Comparison of ENCODE assay signal across 15 cellular contexts in genomic region chr7:83015921-83016320, GRCh38.
DNase-seq lines count a peak whose midpoint lies in the region; ATAC-seq and TF ChIP-seq lines count a peak whose summit lies in the region.
"Had no signal": no experiment of that assay in that cellular context is flagged by ENCODE, and none has a peak within 500 bp of the region (broad histone marks: within the 10 kb centered on the region; RNA-seq: fewer than 3 reads in every experiment).

No MANE protein-coding gene starts in this region.

- CTCF ChIA-PET in IMR-90 (lab: Yijun Ruan, JAX) (no interaction called here), OCI-LY7 (lab: Charles Lee; ENCODE audit: unreplicated experiment) (no interaction called here)

- in situ Hi-C loops in IMR-90 (cut with MboI; ENCODE audit: low sequenced_read_pairs), result no loop called here

- H3K9ac ChIP-seq in IMR-90 (ENCODE audit: low read depth, low read length) (no peak overlapping the region), endodermal cell (ENCODE audit: extremely low read depth, low read length, poor library complexity, severe bottlenecking) (no peak overlapping the region)
- H3K9ac ChIP-seq: GM23248 had no signal

- no peak overlapping the region for H3K14ac ChIP-seq in IMR-90 (replicated peaks; ENCODE audit: low read depth, low read length)

- H3K9me1 ChIP-seq in IMR-90 (ENCODE audit: insufficient read depth, low read length), result no peaks in the 10 kb centered on the region

- H3K4me3 ChIP-seq in ACC112 (ENCODE audit: low read depth, low read length), result no peak overlapping the region
- no peak overlapping the region for H3K4me3 ChIP-seq in IMR-90 (ENCODE audit: insufficient read depth, low read depth, low read length)
- H3K4me3 ChIP-seq in OCI-LY7 (ENCODE audit: low read depth, low read length, poor library complexity, severe bottlenecking), result no peak overlapping the region
- H3K4me3 ChIP-seq in endodermal cell (ENCODE audit: low read length), result no peak overlapping the region
- H3K4me3 ChIP-seq: GM23248, HAP-1 had no signal

- no peaks in the 10 kb centered on the region for H3K9me2 ChIP-seq in OCI-LY7 (ENCODE audit: insufficient read depth, low read length)

- DNase-seq in IMR-90, result no peak
- DNase-seq in NCI-H446 treated with DMSO at 0.1 percent for 48 hours (lab: John Stamatoyannopoulos, UW), result peak; percentile 85
- DNase-seq in cerebellum (ENCODE audit: low spot score), result peak; percentile 64
- no peak for DNase-seq in SIG-M5 (lab: John Stamatoyannopoulos, UW)
- no peak for DNase-seq in OCI-LY7 (ENCODE audit: low spot score)
- DNase-seq in endodermal cell, result no peak
- DNase-seq: 8988T; Caco-2; CD4-positive, alpha-beta T cell; DMS79 treated with DMSO at 0.1 percent for 48 hours; GM23248 had no signal

- no peak overlapping the region for H2BK20ac ChIP-seq in IMR-90 (ENCODE audit: low read depth, low read length)

- no peaks in the 10 kb centered on the region for H3K27me3 Mint-ChIP-seq in endodermal cell (ENCODE audit: insufficient read depth)
- H3K27me3 Mint-ChIP-seq: CD4-positive, alpha-beta T cell had no signal

- no peaks in the 10 kb centered on the region for H3K79me2 ChIP-seq in ACC112 (ENCODE audit: control insufficient read depth, insufficient read depth, low read length, unreplicated experiment)
- H3K79me2 ChIP-seq in OCI-LY7 (ENCODE audit: insufficient read depth, low read depth, low read length), result no peaks in the 10 kb centered on the region

- no peak overlapping the region for H3K4ac ChIP-seq in IMR-90 (ENCODE audit: low read depth, low read length)

- H4K8ac ChIP-seq in IMR-90 (ENCODE audit: low read depth in 2 of 2, low read length in 2 of 2), result no peak overlapping the region

- H3K27me3 ChIP-seq in ACC112 (ENCODE audit: insufficient read depth, low read length) (peaks cover 11% of the 10 kb centered on the region), IMR-90 (ENCODE audit: control insufficient read depth, insufficient read depth, low read length) (no peaks in the 10 kb centered on the region), endodermal cell (ENCODE audit: control insufficient read depth, insufficient read depth, low read length, poor library complexity, severe bottlenecking) (no peaks in the 10 kb centered on the region)

- POLR2A ChIA-PET in IMR-90 (lab: Charles Lee; ENCODE audit: unreplicated experiment) (no interaction called here), OCI-LY7 (lab: Charles Lee) (interaction anchor here (1.0 kb wide), 1 partner anchor 8 kb away, joined by 3 read pairs; no protein-coding TSS in a partner anchor)

- no peak overlapping the region for H3K18ac ChIP-seq in IMR-90 (ENCODE audit: low read depth, low read length)

- H2AK9ac ChIP-seq in IMR-90 (replicated peaks; ENCODE audit: low read depth, low read length, poor library complexity), result peak overlapping the region; percentile 15

- no peak overlapping the region for H3K56ac ChIP-seq in IMR-90 (ENCODE audit: extremely low read depth, insufficient read depth, low read length)

- no peak overlapping the region for H2AK5ac ChIP-seq in IMR-90 (ENCODE audit: low read depth, low read length)

- H3K4me1 ChIP-seq in ACC112 (ENCODE audit: control insufficient read depth, insufficient read depth, low read length, unreplicated experiment) (no peaks in the 10 kb centered on the region), IMR-90 (ENCODE audit: control insufficient read depth, insufficient read depth, low read length) (no peaks in the 10 kb centered on the region), OCI-LY7 (ENCODE audit: insufficient read depth, low read length, poor library complexity, severe bottlenecking) (no peaks in the 10 kb centered on the region), endodermal cell (ENCODE audit: control insufficient read depth, insufficient read depth, low read length) (no peaks in the 10 kb centered on the region)
- H3K4me1 ChIP-seq: Caco-2, HAP-1 had no signal

- H2AFZ ChIP-seq in ACC112 (ENCODE audit: low read length, unreplicated experiment) (peak overlapping the region; percentile 21), IMR-90 (replicated peaks; ENCODE audit: low read length, poor library complexity) (no peak overlapping the region), OCI-LY7 (ENCODE audit: low read length) (no peak overlapping the region)
- H2AFZ ChIP-seq: GM23248 had no signal

- H3K4me2 ChIP-seq in IMR-90 (ENCODE audit: low read depth, low read length), result no peak overlapping the region
- no peak overlapping the region for H3K4me2 ChIP-seq in OCI-LY7 (ENCODE audit: low read length)

- no CpG with 5 or more reads among the region's 2 CpGs for WGBS in IMR-90 (ENCODE audit: extremely low coverage in 2 of 2, insufficient read length in 1 of 2), 2 experiments
- 92 to 100% methylated on average over 1 to 2 of the region's 2 CpGs for WGBS in endodermal cell (ENCODE audit: insufficient coverage in 1 of 2, insufficient read length in 1 of 2), 2 experiments

- no peak overlapping the region for H2BK120ac ChIP-seq in IMR-90 (ENCODE audit: low read depth, low read length)

- no peak overlapping the region for H2BK5ac ChIP-seq in IMR-90 (ENCODE audit: low read depth, low read length, poor library complexity, severe bottlenecking)

- no peaks in the 10 kb centered on the region for H3K36me3 Mint-ChIP-seq in endodermal cell (ENCODE audit: low read depth)

- H4K91ac ChIP-seq in IMR-90 (ENCODE audit: insufficient read depth, low read depth, low read length), result no peak overlapping the region

- no peak overlapping the region for H3K27ac ChIP-seq in ACC112 (ENCODE audit: low read depth, low read length)
- no peak overlapping the region for H3K27ac ChIP-seq in IMR-90 (ENCODE audit: insufficient read depth, low read length)
- no peak overlapping the region for H3K27ac ChIP-seq in OCI-LY7 (ENCODE audit: low read depth, low read length, poor library complexity, severe bottlenecking)
- H3K27ac ChIP-seq in endodermal cell (ENCODE audit: low read depth, low read length), result no peak overlapping the region
- H3K27ac ChIP-seq: C4-2B, GM23248 had no signal

- intact Hi-C loops in IMR-90 (cut with micrococcal nuclease), result no loop called here
- intact Hi-C loops in OCI-LY7 (cut with micrococcal nuclease; ENCODE audit: unreplicated experiment), result no loop called here

- peaks cover 4% of the 10 kb centered on the region for H3K9me3 Mint-ChIP-seq in endodermal cell

- TF ChIP-seq POLR2A in IMR-90 (IDR thresholded peaks at IDR 0.05; ENCODE audit: low read depth, low read length), result no peak

- H3K23ac ChIP-seq in IMR-90 (ENCODE audit: low read depth, low read length), result no peak overlapping the region

- no peaks in the 10 kb centered on the region for H3K4me1 Mint-ChIP-seq in endodermal cell

- ATAC-seq in IMR-90 (ENCODE audit: low read depth), result no peak
- ATAC-seq in GM18867 (IDR thresholded peaks at IDR 0.05; ENCODE audit: unreplicated experiment), result no peak

- dilution Hi-C loops in IMR-90 (cut with HindIII; ENCODE audit: low sequenced_read_pairs, unreplicated experiment), result no loop called here

- no TSS peak for BruUV-seq in IMR-90 (replicated peaks; lab: Mats Ljungman, UMichigan)
- no TSS peak for BruUV-seq in OCI-LY7 (replicated peaks; lab: Mats Ljungman, UMichigan)

- no peak overlapping the region for H4K5ac ChIP-seq in IMR-90 (ENCODE audit: low read depth, low read length)

- H3K36me3 ChIP-seq in ACC112 (ENCODE audit: insufficient read depth, low read length) (no peaks in the 10 kb centered on the region), IMR-90 (ENCODE audit: control insufficient read depth, insufficient read depth, low read length) (no peaks in the 10 kb centered on the region), OCI-LY7 (ENCODE audit: insufficient read depth, low read length) (no peaks in the 10 kb centered on the region), endodermal cell (ENCODE audit: control insufficient read depth, insufficient read depth, low read length) (no peaks in the 10 kb centered on the region)
- H3K36me3 ChIP-seq: HAP-1 had no signal

- no peak overlapping the region for H2BK15ac ChIP-seq in IMR-90 (ENCODE audit: low read depth, low read length)

- H3K27ac Mint-ChIP-seq in endodermal cell, result no peak overlapping the region
- H3K27ac Mint-ChIP-seq: CD4-positive, alpha-beta T cell had no signal

- TF ChIP-seq RAD21 in IMR-90 (IDR thresholded peaks at IDR 0.05; ENCODE audit: low read length), result no peak

- H4K20me1 ChIP-seq in IMR-90 (ENCODE audit: insufficient read depth, low read length), result no peaks in the 10 kb centered on the region
- H4K20me1 ChIP-seq in OCI-LY7 (ENCODE audit: insufficient read depth, low read length), result no peaks in the 10 kb centered on the region

- H3K9me3 ChIP-seq in IMR-90 (ENCODE audit: control insufficient read depth, insufficient read depth, low read length) (no peaks in the 10 kb centered on the region), OCI-LY7 (ENCODE audit: low read length) (no peaks in the 10 kb centered on the region), endodermal cell (ENCODE audit: control insufficient read depth, low read length) (peaks cover 4% of the 10 kb centered on the region)
- H3K9me3 ChIP-seq: HAP-1 had no signal

- H3K79me1 ChIP-seq in IMR-90 (ENCODE audit: low read depth in 1 of 2, low read length in 2 of 2), result no peaks in the 10 kb centered on the region

- H3K4me3 Mint-ChIP-seq in endodermal cell, result no peak overlapping the region
- H3K4me3 Mint-ChIP-seq: CD4-positive, alpha-beta T cell had no signal

- TF ChIP-seq CTCF in IMR-90 (conservative IDR thresholded peaks at IDR 0.05; ENCODE audit: low read depth, low read length) (no peak), OCI-LY7 (conservative IDR thresholded peaks at IDR 0.05; ENCODE audit: low read length) (no peak), endodermal cell (conservative IDR thresholded peaks at IDR 0.05) (no peak)

TF ChIP-seq in IMR-90, 13 proteins besides CTCF, POLR2A, EP300 and RAD21 (continues in another document):
- no peak for TF ChIP-seq FOS (IDR thresholded peaks at IDR 0.05; ENCODE audit: low read depth, low read length)
- TF ChIP-seq NFE2L2 (IDR thresholded peaks at IDR 0.05; ENCODE audit: low read depth, low read length), result no peak
- TF ChIP-seq RCOR1 (IDR thresholded peaks at IDR 0.05; ENCODE audit: insufficient replicate concordance, low read length), result no peak
- TF ChIP-seq USF2 (IDR thresholded peaks at IDR 0.05; ENCODE audit: low read depth, low read length), result no peak
- no peak for TF ChIP-seq MAZ (IDR thresholded peaks at IDR 0.05; ENCODE audit: borderline replicate concordance, low read depth, low read length)
- TF ChIP-seq MXI1 (IDR thresholded peaks at IDR 0.05; ENCODE audit: borderline replicate concordance, low read depth, low read length), result no peak
- no peak for TF ChIP-seq RFX5 (IDR thresholded peaks at IDR 0.05; ENCODE audit: low read depth, low read length)
- TF ChIP-seq CEBPB (IDR thresholded peaks at IDR 0.05; ENCODE audit: low read depth, low read length), result no peak
- TF ChIP-seq CHD1 (IDR thresholded peaks at IDR 0.05; ENCODE audit: low read depth, low read length), result no peak

Comparison
In these comparisons a context has a peak if more than half of its experiments do, and no peak if none do; other contexts are left out.
1. DNase-seq: peak in NCI-H446 treated with DMSO at 0.1 percent for 48 hours (single experiment) and cerebellum (single experiment); none in IMR-90 (single experiment), SIG-M5 (single experiment), OCI-LY7 (single experiment) and endodermal cell (single experiment).